In genomic region chr19:19021115-19021514, GRCh38 we compare ENCODE assay signal across 12 cellular contexts. TPM values are rescaled to one million over a fixed set of nuclear protein-coding genes. Genes with fewer than 3 reads are reported as not detected.
DNase-seq lines count a peak whose midpoint lies in the region; ATAC-seq, FAIRE-seq and TF ChIP-seq lines count a peak whose summit lies in the region.
"Had no signal": no experiment of that assay in that cellular context is flagged by ENCODE, and none has a peak within 500 bp of the region (broad histone marks: within the 10 kb centered on the region; RNA-seq: fewer than 3 reads in every experiment).

No MANE protein-coding gene starts in this region.

- peak; percentile 26 for DNase-seq in ACHN
- DNase-seq in HT1080 (ENCODE audit: low read depth): peak; percentile 10
- no peak for DNase-seq in chondrocyte (ENCODE audit: low spot score)
- DNase-seq in HepG2 (ENCODE audit: low spot score): peak; percentile 59
- no peak for DNase-seq in GOT3 (lab: John Stamatoyannopoulos, UW)
- DNase-seq in activated CD4-positive, alpha-beta T cell treated with anti-CD3 and anti-CD28 coated beads for 4 hours: no peak
- no peak for DNase-seq in Caco-2
- DNase-seq in central memory CD4-positive, alpha-beta T cell: no peak
- DNase-seq: NCI-H1105, NCI-H524 had no signal

- TF ChIP-seq CTCF in chondrocyte (IDR thresholded peaks at IDR 0.05) (no peak), HepG2 (CRISPR knock-in tag; IDR thresholded peaks at IDR 0.05) (no peak), Caco-2 (IDR thresholded peaks at IDR 0.05; ENCODE audit: insufficient read depth in 1 of 2, low read depth in 1 of 2, low read length in 1 of 2, severe bottlenecking in 1 of 2, unreplicated experiment in 1 of 2) (no peak)

- 34% methylated on average over 3 of the region's 3 CpGs for WGBS in HepG2 (ENCODE audit: low lambda C conversion rate)

- TF ChIP-seq POLR2A in HepG2 (IDR thresholded peaks at IDR 0.05; ENCODE audit: insufficient read depth in 1 of 2, low read depth in 2 of 2, low read length in 2 of 2): no peak

- no TSS peak for BruUV-seq in HepG2 (replicated peaks; lab: Mats Ljungman, UMichigan)
- no TSS peak for BruUV-seq in Caco-2 (replicated peaks; lab: Mats Ljungman, UMichigan)

- H3K4me3 Mint-ChIP-seq in chondrocyte (ENCODE audit: unreplicated experiment) (no peak overlapping the region), Caco-2 (ENCODE audit: unreplicated experiment) (no peak overlapping the region)

- TF ChIP-seq EP300 in HepG2 (IDR thresholded peaks at IDR 0.05; ENCODE audit: low read depth in 2 of 2, low read length in 2 of 2) (no peak), HepG2 (CRISPR knock-in tag; IDR thresholded peaks at IDR 0.05; ENCODE audit: borderline replicate concordance) (no peak)

- H3K4me1 ChIP-seq in HepG2 (ENCODE audit: insufficient read depth, low read length) (peaks cover 46% of the 10 kb centered on the region), Caco-2 (no peaks in the 10 kb centered on the region)

- peaks cover 14% of the 10 kb centered on the region for H3K79me2 ChIP-seq in HepG2 (ENCODE audit: insufficient read depth, low read length)

- no peaks in the 10 kb centered on the region for H3K9me3 Mint-ChIP-seq in chondrocyte (ENCODE audit: low read depth)
- no peaks in the 10 kb centered on the region for H3K9me3 Mint-ChIP-seq in Caco-2 (ENCODE audit: unreplicated experiment)

- no peak for FAIRE-seq in HepG2 (lab: Jason Lieb, UNC)
- FAIRE-seq: endometrium had no signal

- H3K36me3 ChIP-seq in HepG2 (replicated peaks in 1 of 2; ENCODE audit: control insufficient read depth in 1 of 2, insufficient read depth in 2 of 2, low read length in 2 of 2) (peaks cover 36 to 66% of the 10 kb centered on the region in 2 experiments), Caco-2 (ENCODE audit: control insufficient read depth, insufficient read depth, low read length) (peaks cover 2% of the 10 kb centered on the region)

- no peak overlapping the region for H3K9ac ChIP-seq in HepG2 (ENCODE audit: insufficient read depth, low read depth, low read length)

- H3K9me3 ChIP-seq in HepG2 (ENCODE audit: low read length): no peaks in the 10 kb centered on the region
- H3K9me3 ChIP-seq in Caco-2: no peaks in the 10 kb centered on the region

- peaks cover 31% of the 10 kb centered on the region for H3K36me3 Mint-ChIP-seq in chondrocyte (ENCODE audit: low read depth)
- peaks cover 56% of the 10 kb centered on the region for H3K36me3 Mint-ChIP-seq in Caco-2 (ENCODE audit: insufficient read depth, unreplicated experiment)

- no peak for TF ChIP-seq RAD21 in HepG2 (CRISPR knock-in tag; IDR thresholded peaks at IDR 0.05)

- H2AFZ ChIP-seq in HepG2 (ENCODE audit: low read length): no peak overlapping the region

- POLR2A ChIA-PET in HepG2 (lab: Yijun Ruan, JAX): interaction anchor here (0.6 kb wide), 1 partner anchor 13 kb away, joined by 3 read pairs; no protein-coding TSS in a partner anchor
- POLR2A ChIA-PET in Caco-2 (lab: Charles Lee): interaction anchor here (0.6 kb wide), 1 partner anchor 10 kb away, joined by 4 read pairs; no protein-coding TSS in a partner anchor

- H3K4me1 Mint-ChIP-seq in chondrocyte (ENCODE audit: low read depth): peaks cover 28% of the 10 kb centered on the region
- no peaks in the 10 kb centered on the region for H3K4me1 Mint-ChIP-seq in Caco-2 (ENCODE audit: low read depth, unreplicated experiment)

- H3K27ac ChIP-seq in HepG2 (ENCODE audit: extremely low read length, insufficient read depth, low read length): peak overlapping the region; percentile 50
- H3K27ac ChIP-seq: HL-60 had no signal

- no peak overlapping the region for H3K4me3 ChIP-seq in HepG2 (replicated peaks in 1 of 3; ENCODE audit: insufficient read depth in 1 of 3, low read depth in 2 of 3, low read length in 3 of 3)
- H3K4me3 ChIP-seq in Caco-2 (ENCODE audit: low read depth, low read length): no peak overlapping the region

- in situ Hi-C loops in ACHN (cut with HindIII; ENCODE audit: low pct_ligation_motif_present, low pct_unique_long_range_greater_than_20kb, low sequenced_read_pairs): no loop called here
- in situ Hi-C loops in HepG2 (cut with HindIII; ENCODE audit: extremely low pct_ligation_motif_present, low pct_unique_long_range_greater_than_20kb): no loop called here

- H4K20me1 ChIP-seq in HepG2 (ENCODE audit: insufficient read depth, low read length): peaks cover 7% of the 10 kb centered on the region; the same call in 1 of the 2 replicates

- peak; percentile 70 for ATAC-seq in HepG2

- H3K27me3 Mint-ChIP-seq in chondrocyte (ENCODE audit: low read depth) (no peaks in the 10 kb centered on the region), Caco-2 (ENCODE audit: insufficient read depth, unreplicated experiment) (no peaks in the 10 kb centered on the region)

- H3K27ac Mint-ChIP-seq in chondrocyte (ENCODE audit: unreplicated experiment) (peak overlapping the region; percentile 86), Caco-2 (ENCODE audit: unreplicated experiment) (no peak overlapping the region)

- intact Hi-C loops in HepG2 (cut with micrococcal nuclease; ENCODE audit: unreplicated experiment): no loop called here
- intact Hi-C loops in Caco-2 (cut with micrococcal nuclease; ENCODE audit: unreplicated experiment): no loop called here

- CTCF ChIA-PET in HepG2 (lab: Yijun Ruan, JAX; ENCODE audit: low intra/inter-chr PET ratio, low total read pairs): no interaction called here
- CTCF ChIA-PET in Caco-2 (lab: Charles Lee): interaction anchor here (0.7 kb wide), 1 partner anchor 680 kb away, joined by 3 read pairs; no protein-coding TSS in a partner anchor

- H3K27me3 ChIP-seq in HepG2 (ENCODE audit: control insufficient read depth in 1 of 2, insufficient read depth in 2 of 2, low read length in 2 of 2) (no peaks in the 10 kb centered on the region), Caco-2 (replicated peaks; ENCODE audit: control insufficient read depth, insufficient read depth, low read length) (no peaks in the 10 kb centered on the region)

- 0 out of 2 replicates have a peak overlapping the region, but pooled peaks have one; percentile 3 for H3K4me2 ChIP-seq in HepG2 (ENCODE audit: low read depth, low read length)

RNA-seq across cellular contexts. Expression of gene SUGP2, which starts 12.2 kb away (rescaled TPM):
- 39.1 TPM in 2 replicates for total RNA-seq in HT1080 (2014; rRNA removed; shearing (Covaris generic))
- polyA plus RNA-seq in HT1080 (2015; cell fraction: cytosol; rRNA removed): 25.4 and 28.8 TPM in 2 replicates
- 162 and 186 TPM in 2 replicates for polyA plus RNA-seq in HT1080 (2015; cell fraction: nucleus; rRNA removed)
- total RNA-seq in chondrocyte: 63.8 to 87.4 TPM (median 66.4 TPM) in 3 replicates
- total RNA-seq in HepG2 (2016; rRNA removed; fragmentation: Illumina TruSeq; extraction: Trizol): 32.3 and 40.6 TPM in 2 replicates
- 8.1 and 8.7 TPM in 2 replicates for total RNA-seq in HepG2 (2016; cell fraction: cytosol; rRNA removed; fragmentation: Illumina TruSeq; extraction: Trizol; ENCODE audit: low read depth)
- 29.8 and 39.5 TPM in 2 replicates for total RNA-seq in HepG2 (2016; cell fraction: insoluble cytoplasmic fraction; rRNA removed; fragmentation: Illumina TruSeq; extraction: Trizol)
- total RNA-seq in HepG2 (2016; cell fraction: membrane; rRNA removed; fragmentation: Illumina TruSeq; extraction: Trizol): 16.1 and 16.4 TPM in 2 replicates
- 43.7 and 52.4 TPM in 2 replicates for total RNA-seq in HepG2 (2016; cell fraction: nucleus; rRNA removed; fragmentation: Illumina TruSeq; extraction: Trizol)
- 57.7 and 63.4 TPM in 2 replicates for polyA plus RNA-seq in HepG2 (2011; rRNA removed)
- polyA plus RNA-seq in HepG2 (2011; cell fraction: cytosol; rRNA removed): 18.7 and 22.9 TPM in 2 replicates
- 189 and 204 TPM in 2 replicates for polyA plus RNA-seq in HepG2 (2011; cell fraction: nucleus; rRNA removed)
- polyA plus RNA-seq in HepG2 (2012): 38.0 and 52.7 TPM in 2 replicates
- polyA plus RNA-seq in HepG2 (2016; cell fraction: cytosol; fragmentation: Illumina TruSeq; extraction: Trizol; ENCODE audit: low read depth): 3.7 and 4.4 TPM in 2 replicates
- 29.6 and 32.8 TPM in 2 replicates for polyA plus RNA-seq in HepG2 (2016; cell fraction: insoluble cytoplasmic fraction; fragmentation: Illumina TruSeq; extraction: Trizol; ENCODE audit: low read depth)
- polyA plus RNA-seq in HepG2 (2016; cell fraction: membrane; fragmentation: Illumina TruSeq; extraction: Trizol; ENCODE audit: low read depth): 7.8 and 9.8 TPM in 2 replicates
- 163 and 186 TPM in 2 replicates for polyA plus RNA-seq in HepG2 (2016; cell fraction: nucleus; fragmentation: Illumina TruSeq; extraction: Trizol; ENCODE audit: insufficient read depth, low read depth)
- polyA minus RNA-seq in HepG2 (2011; rRNA and poly(A)+ RNA removed; ENCODE audit: low replicate concordance): 19.2 and 29.3 TPM in 2 replicates
- polyA minus RNA-seq in HepG2 (2011; cell fraction: cytosol; rRNA and poly(A)+ RNA removed): 10.2 and 13.3 TPM in 2 replicates
- polyA minus RNA-seq in HepG2 (2011; cell fraction: nucleus; rRNA and poly(A)+ RNA removed): 62.1 and 68.9 TPM in 2 replicates
- total RNA-seq in Caco-2 (2022): 74.1 and 75.6 TPM in 2 replicates

RNA-seq across cellular contexts. Expression of gene ARMC6, which starts 12.3 kb away (rescaled TPM):
- 126 and 130 TPM in 2 replicates for total RNA-seq in HT1080 (2014; rRNA removed; shearing (Covaris generic))
- 35.8 and 46.0 TPM in 2 replicates for polyA plus RNA-seq in HT1080 (2015; cell fraction: cytosol; rRNA removed)
- polyA plus RNA-seq in HT1080 (2015; cell fraction: nucleus; rRNA removed): 44.5 and 44.6 TPM in 2 replicates
- total RNA-seq in chondrocyte: 24.6 to 36.1 TPM (median 26.8 TPM) in 3 replicates
- total RNA-seq in HepG2 (2016; rRNA removed; fragmentation: Illumina TruSeq; extraction: Trizol): 36.8 and 42.7 TPM in 2 replicates
- total RNA-seq in HepG2 (2016; cell fraction: cytosol; rRNA removed; fragmentation: Illumina TruSeq; extraction: Trizol; ENCODE audit: low read depth): 11.2 and 13.0 TPM in 2 replicates
- total RNA-seq in HepG2 (2016; cell fraction: insoluble cytoplasmic fraction; rRNA removed; fragmentation: Illumina TruSeq; extraction: Trizol): 37.7 and 38.3 TPM in 2 replicates
- 20.4 and 23.6 TPM in 2 replicates for total RNA-seq in HepG2 (2016; cell fraction: membrane; rRNA removed; fragmentation: Illumina TruSeq; extraction: Trizol)
- total RNA-seq in HepG2 (2016; cell fraction: nucleus; rRNA removed; fragmentation: Illumina TruSeq; extraction: Trizol): 17.5 and 23.9 TPM in 2 replicates
- polyA plus RNA-seq in HepG2 (2011; rRNA removed): 16.2 and 24.6 TPM in 2 replicates
- 16.9 and 25.0 TPM in 2 replicates for polyA plus RNA-seq in HepG2 (2011; cell fraction: cytosol; rRNA removed)
- polyA plus RNA-seq in HepG2 (2011; cell fraction: nucleus; rRNA removed): 44.8 and 46.0 TPM in 2 replicates
- 14.8 and 16.9 TPM in 2 replicates for polyA plus RNA-seq in HepG2 (2012)
- 10.0 and 10.8 TPM in 2 replicates for polyA plus RNA-seq in HepG2 (2016; cell fraction: cytosol; fragmentation: Illumina TruSeq; extraction: Trizol; ENCODE audit: low read depth)
- polyA plus RNA-seq in HepG2 (2016; cell fraction: insoluble cytoplasmic fraction; fragmentation: Illumina TruSeq; extraction: Trizol; ENCODE audit: low read depth): 33.4 and 39.5 TPM in 2 replicates
- polyA plus RNA-seq in HepG2 (2016; cell fraction: membrane; fragmentation: Illumina TruSeq; extraction: Trizol; ENCODE audit: low read depth): 14.7 and 16.1 TPM in 2 replicates
- 37.5 and 39.9 TPM in 2 replicates for polyA plus RNA-seq in HepG2 (2016; cell fraction: nucleus; fragmentation: Illumina TruSeq; extraction: Trizol; ENCODE audit: insufficient read depth, low read depth)
- polyA minus RNA-seq in HepG2 (2011; rRNA and poly(A)+ RNA removed; ENCODE audit: low replicate concordance): 71.3 and 80.9 TPM in 2 replicates
- 18.4 and 19.4 TPM in 2 replicates for polyA minus RNA-seq in HepG2 (2011; cell fraction: cytosol; rRNA and poly(A)+ RNA removed)
- polyA minus RNA-seq in HepG2 (2011; cell fraction: nucleus; rRNA and poly(A)+ RNA removed): 14.0 and 15.2 TPM in 2 replicates
- total RNA-seq in Caco-2 (2022): 40.1 and 44.6 TPM in 2 replicates

RNA-seq across cellular contexts. Expression of gene SLC25A42, which starts 42.7 kb away (rescaled TPM):
- 0.37 and 0.56 TPM in 2 replicates for total RNA-seq in HT1080 (2014; rRNA removed; shearing (Covaris generic))
- polyA plus RNA-seq in HT1080 (2015; cell fraction: cytosol; rRNA removed): 1.3 TPM in 2 replicates
- 2.2 and 2.3 TPM in 2 replicates for polyA plus RNA-seq in HT1080 (2015; cell fraction: nucleus; rRNA removed)
- total RNA-seq in chondrocyte: 8.2 to 13.0 TPM (median 8.9 TPM) in 3 replicates
- 13.5 and 18.3 TPM in 2 replicates for total RNA-seq in HepG2 (2016; rRNA removed; fragmentation: Illumina TruSeq; extraction: Trizol)
- 7.8 and 11.9 TPM in 2 replicates for total RNA-seq in HepG2 (2016; cell fraction: cytosol; rRNA removed; fragmentation: Illumina TruSeq; extraction: Trizol; ENCODE audit: low read depth)
- total RNA-seq in HepG2 (2016; cell fraction: insoluble cytoplasmic fraction; rRNA removed; fragmentation: Illumina TruSeq; extraction: Trizol): 11.8 and 19.3 TPM in 2 replicates
- 17.0 and 18.4 TPM in 2 replicates for total RNA-seq in HepG2 (2016; cell fraction: membrane; rRNA removed; fragmentation: Illumina TruSeq; extraction: Trizol)
- total RNA-seq in HepG2 (2016; cell fraction: nucleus; rRNA removed; fragmentation: Illumina TruSeq; extraction: Trizol): 11.9 and 13.2 TPM in 2 replicates
- polyA plus RNA-seq in HepG2 (2011; rRNA removed): 12.8 and 13.0 TPM in 2 replicates
- polyA plus RNA-seq in HepG2 (2011; cell fraction: cytosol; rRNA removed): 9.1 and 13.2 TPM in 2 replicates
- polyA plus RNA-seq in HepG2 (2011; cell fraction: nucleus; rRNA removed): 30.2 and 33.7 TPM in 2 replicates
- polyA plus RNA-seq in HepG2 (2012): 8.4 and 11.8 TPM in 2 replicates
- 6.8 and 7.9 TPM in 2 replicates for polyA plus RNA-seq in HepG2 (2016; cell fraction: cytosol; fragmentation: Illumina TruSeq; extraction: Trizol; ENCODE audit: low read depth)
- polyA plus RNA-seq in HepG2 (2016; cell fraction: insoluble cytoplasmic fraction; fragmentation: Illumina TruSeq; extraction: Trizol; ENCODE audit: low read depth): 13.4 and 18.3 TPM in 2 replicates
- 10.4 and 12.8 TPM in 2 replicates for polyA plus RNA-seq in HepG2 (2016; cell fraction: membrane; fragmentation: Illumina TruSeq; extraction: Trizol; ENCODE audit: low read depth)
- 30.3 and 30.4 TPM in 2 replicates for polyA plus RNA-seq in HepG2 (2016; cell fraction: nucleus; fragmentation: Illumina TruSeq; extraction: Trizol; ENCODE audit: insufficient read depth, low read depth)
- 2.5 and 24.9 TPM in 2 replicates for polyA minus RNA-seq in HepG2 (2011; rRNA and poly(A)+ RNA removed; ENCODE audit: low replicate concordance)
- 5.7 and 5.9 TPM in 2 replicates for polyA minus RNA-seq in HepG2 (2011; cell fraction: cytosol; rRNA and poly(A)+ RNA removed)
- polyA minus RNA-seq in HepG2 (2011; cell fraction: nucleus; rRNA and poly(A)+ RNA removed): 7.7 and 8.0 TPM in 2 replicates
- total RNA-seq in Caco-2 (2022): 4.5 and 5.4 TPM in 2 replicates

Comparison
In these comparisons a context has a peak if more than half of its experiments do, and no peak if none do; other contexts are left out.
1. DNase-seq: peak in ACHN (single experiment), HT1080 (single experiment) and HepG2 (single experiment); none in chondrocyte (single experiment), GOT3 (single experiment), activated CD4-positive, alpha-beta T cell treated with anti-CD3 and anti-CD28 coated beads for 4 hours (0 of 2), Caco-2 (0 of 2) and central memory CD4-positive, alpha-beta T cell (single experiment).